Comparison of ENCODE assay signal across 20 cellular contexts in genomic region chr9:14107977-14108376, GRCh38.
A peak's percentile ranks its signal among the peaks of the same experiment; 100 is the strongest.
DNase-seq lines count a peak whose midpoint lies in the region; ATAC-seq, FAIRE-seq and TF ChIP-seq lines count a peak whose summit lies in the region.
"Had no signal": no experiment of that assay in that cellular context is flagged by ENCODE, and none has a peak within 500 bp of the region (broad histone marks: within the 10 kb centered on the region; RNA-seq: fewer than 3 reads in every experiment).

No MANE protein-coding gene starts in this region.

- no peak overlapping the region for H3K4me3 Mint-ChIP-seq in natural killer cell
- H3K4me3 Mint-ChIP-seq: activated CD4-positive, alpha-beta memory T cell treated with anti-CD3 and anti-CD28 coated beads, Interleukin-2, amount 10 ng/mL, durations not matched to agents 7 days and 5 days; activated naive CD4-positive, alpha-beta T cell treated with anti-CD3 and anti-CD28 coated beads, Interleukin-2, amount 50 U/mL, for 24 hours; activated T-cell treated with anti-CD3 and anti-CD28 coated beads, Interleukin-2, amount 50 U/mL, for 24 hours; natural killer cell treated with Interleukin-12 subunit alpha and Interleukin-12 subunit beta and Interleukin-15 and Interleukin-18, amount 100 ng/mL, for 72 hours had no signal

- H3K27me3 Mint-ChIP-seq in natural killer cell (ENCODE audit: low read depth in 2 of 2) = no peaks in the 10 kb centered on the region
- H3K27me3 Mint-ChIP-seq: activated CD4-positive, alpha-beta memory T cell treated with anti-CD3 and anti-CD28 coated beads, Interleukin-2, amount 10 ng/mL, durations not matched to agents 7 days and 5 days; activated naive CD4-positive, alpha-beta T cell treated with anti-CD3 and anti-CD28 coated beads, Interleukin-2, amount 50 U/mL, for 24 hours; activated T-cell treated with anti-CD3 and anti-CD28 coated beads, Interleukin-2, amount 50 U/mL, for 24 hours; natural killer cell treated with Interleukin-12 subunit alpha and Interleukin-12 subunit beta and Interleukin-15 and Interleukin-18, amount 100 ng/mL, for 72 hours had no signal

- H3K9me3 Mint-ChIP-seq in natural killer cell = peaks cover 6 to 7% of the 10 kb centered on the region in 2 donors
- H3K9me3 Mint-ChIP-seq: activated CD4-positive, alpha-beta memory T cell treated with anti-CD3 and anti-CD28 coated beads, Interleukin-2, amount 10 ng/mL, durations not matched to agents 7 days and 5 days; activated naive CD4-positive, alpha-beta T cell treated with anti-CD3 and anti-CD28 coated beads, Interleukin-2, amount 50 U/mL, for 24 hours; activated T-cell treated with anti-CD3 and anti-CD28 coated beads, Interleukin-2, amount 50 U/mL, for 24 hours; natural killer cell treated with Interleukin-12 subunit alpha and Interleukin-12 subunit beta and Interleukin-15 and Interleukin-18, amount 100 ng/mL, for 72 hours had no signal

- no peaks in the 10 kb centered on the region for H3K4me1 Mint-ChIP-seq in natural killer cell
- H3K4me1 Mint-ChIP-seq: activated CD4-positive, alpha-beta memory T cell treated with anti-CD3 and anti-CD28 coated beads, Interleukin-2, amount 10 ng/mL, durations not matched to agents 7 days and 5 days; activated naive CD4-positive, alpha-beta T cell treated with anti-CD3 and anti-CD28 coated beads, Interleukin-2, amount 50 U/mL, for 24 hours had no signal

- intact Hi-C loops in left ventricle myocardium inferior (cut with micrococcal nuclease) (no loop called here), natural killer cell (cut with micrococcal nuclease) (no loop called here)

- DNase-seq in H54 (ENCODE audit: insufficient read length, low spot score) (no peak), left ventricle myocardium inferior (no peak), amygdala (lab: John Stamatoyannopoulos, UW) (no peak), kidney tubule cell (ENCODE audit: low spot score) (no peak), natural killer cell (no peak)
- DNase-seq: activated CD4-positive, alpha-beta memory T cell treated with anti-CD3 and anti-CD28 coated beads, Interleukin-2, amount 10 ng/mL, durations not matched to agents 7 days and 5 days; activated T-cell treated with anti-CD3 and anti-CD28 coated beads, Interleukin-2, amount 50 U/mL, for 24 hours; foreskin keratinocyte; Karpas-422; left cardiac atrium; NCI-H1092; stimulated activated CD4-positive, alpha-beta T cell treated with anti-CD3 and anti-CD28 coated beads, Interleukin-12 subunit alpha, Interleukin-12 subunit beta, amount 100 ng/mL, for 4 hours; T-helper 1 cell; WERI-Rb-1 had no signal

- no peaks in the 10 kb centered on the region for H3K27me3 ChIP-seq in left ventricle myocardium inferior (ENCODE audit: low read depth)
- no peaks in the 10 kb centered on the region for H3K27me3 ChIP-seq in muscle layer of duodenum (ENCODE audit: low read depth, low read length)
- H3K27me3 ChIP-seq: foreskin keratinocyte had no signal

- H3K36me3 ChIP-seq in left ventricle myocardium inferior (peaks cover 28% of the 10 kb centered on the region), muscle layer of duodenum (ENCODE audit: control insufficient read depth in 1 of 2, insufficient read depth in 2 of 2, low read length in 2 of 2) (peaks cover 0 to 17% of the 10 kb centered on the region in 2 donors)
- H3K36me3 ChIP-seq: WERI-Rb-1 had no signal

- TF ChIP-seq CTCF in left ventricle myocardium inferior (IDR thresholded peaks at IDR 0.05; ENCODE audit: borderline replicate concordance) = no peak
- TF ChIP-seq CTCF in natural killer cell (IDR thresholded peaks at IDR 0.05) = no peak

- H3K9me3 ChIP-seq in left ventricle myocardium inferior (replicated peaks) (no peaks in the 10 kb centered on the region), muscle layer of duodenum (ENCODE audit: control insufficient read depth in 1 of 2, low read length in 2 of 2) (no peaks in the 10 kb centered on the region)
- H3K9me3 ChIP-seq: thoracic aorta had no signal

- H3K27ac Mint-ChIP-seq in natural killer cell = no peak overlapping the region
- H3K27ac Mint-ChIP-seq: activated CD4-positive, alpha-beta memory T cell treated with anti-CD3 and anti-CD28 coated beads, Interleukin-2, amount 10 ng/mL, durations not matched to agents 7 days and 5 days; activated naive CD4-positive, alpha-beta T cell treated with anti-CD3 and anti-CD28 coated beads, Interleukin-2, amount 50 U/mL, for 24 hours; activated T-cell treated with anti-CD3 and anti-CD28 coated beads, Interleukin-2, amount 50 U/mL, for 24 hours; natural killer cell treated with Interleukin-12 subunit alpha and Interleukin-12 subunit beta and Interleukin-15 and Interleukin-18, amount 100 ng/mL, for 72 hours had no signal

- H3K4me1 ChIP-seq in left ventricle myocardium inferior (peaks cover 45% of the 10 kb centered on the region), muscle layer of duodenum (ENCODE audit: control insufficient read depth in 1 of 2, insufficient read depth in 2 of 2, low read length in 2 of 2) (peaks cover 0 to 5% of the 10 kb centered on the region in 2 donors)

- peak overlapping the region; percentile 68 for H3K27ac ChIP-seq in left ventricle myocardium inferior (replicated peaks)
- H3K27ac ChIP-seq in muscle layer of duodenum (ENCODE audit: low read length) = peak overlapping the region; percentile 9
- H3K27ac ChIP-seq: foreskin keratinocyte, thoracic aorta, WERI-Rb-1 had no signal

- ATAC-seq in natural killer cell (no peak), GM18858 (IDR thresholded peaks at IDR 0.05; ENCODE audit: unreplicated experiment) (no peak)
- ATAC-seq: foreskin keratinocyte; natural killer cell treated with Interleukin-12 subunit alpha and Interleukin-12 subunit beta and Interleukin-15 and Interleukin-18, amount 100 ng/mL, for 72 hours had no signal

- peak; percentile 23 for FAIRE-seq in H54 (lab: Jason Lieb, UNC)

- TF ChIP-seq POLR2A in H54 (IDR thresholded peaks at IDR 0.05; ENCODE audit: low read depth, low read length) = no peak

- H3K4me3 ChIP-seq in left ventricle myocardium inferior (no peak overlapping the region), muscle layer of duodenum (ENCODE audit: low read depth in 1 of 2, low read length in 2 of 2) (no peak overlapping the region)
- H3K4me3 ChIP-seq: thoracic aorta had no signal

- no peaks in the 10 kb centered on the region for H3K36me3 Mint-ChIP-seq in natural killer cell
- H3K36me3 Mint-ChIP-seq: activated naive CD4-positive, alpha-beta T cell treated with anti-CD3 and anti-CD28 coated beads, Interleukin-2, amount 50 U/mL, for 24 hours; natural killer cell treated with Interleukin-12 subunit alpha and Interleukin-12 subunit beta and Interleukin-15 and Interleukin-18, amount 100 ng/mL, for 72 hours had no signal

TF ChIP-seq in PFSK-1, 5 proteins besides CTCF, POLR2A, EP300 and RAD21:
- TF ChIP-seq FOXP2 (optimal IDR thresholded peaks at IDR 0.05; ENCODE audit: borderline replicate concordance, extremely low read depth, extremely low read length, insufficient read depth) (no peak), POLR2AphosphoS5 (IDR thresholded peaks at IDR 0.05; ENCODE audit: low read depth, low read length) (0 out of 2 replicates have a peak, but pooled peaks have one; percentile 40)
TF ChIP-seq in PFSK-1: peak in this region for 1.
